Comparison of ENCODE assay signal across 1 cellular context in the genomic region with DNA sequence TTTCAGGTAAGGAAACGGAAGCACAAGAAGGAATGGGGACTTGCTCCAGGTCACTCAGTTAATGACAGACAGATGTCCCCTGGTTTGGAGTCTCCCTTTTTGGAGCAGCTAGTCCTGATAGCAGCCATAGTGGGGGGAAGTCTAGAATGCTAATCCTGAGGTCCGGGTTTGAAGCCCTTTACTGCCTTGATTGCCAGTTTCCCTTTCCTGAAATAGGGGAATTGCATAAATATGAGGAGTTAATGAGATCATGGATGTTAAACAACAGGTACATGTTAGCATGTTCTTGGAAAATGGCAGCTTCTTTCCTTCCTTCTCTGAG.
TF ChIP-seq lines count a peak whose summit lies in the region.

No MANE protein-coding gene starts in this region.

TF ChIP-seq in K562, 482 proteins besides CTCF, POLR2A, EP300 and RAD21:
- TF ChIP-seq ZNF184 (CRISPR knock-in tag; IDR thresholded peaks at IDR 0.05) (no peak), NEUROD1 (IDR thresholded peaks at IDR 0.05; ENCODE audit: borderline replicate concordance, low read depth, low read length, partially characterized antibody) (no peak), ZNF124 (CRISPR knock-in tag; IDR thresholded peaks at IDR 0.05) (0 out of 2 replicates have a peak, but pooled peaks have one; percentile 17), ZNF143 (CRISPR knock-in tag; IDR thresholded peaks at IDR 0.05) (peak; percentile 32; the same call in 1 of the 2 replicates), BCOR (IDR thresholded peaks at IDR 0.05) (peak; percentile 15; the same call in 1 of the 2 replicates)
- TF ChIP-seq, protein P1, sequence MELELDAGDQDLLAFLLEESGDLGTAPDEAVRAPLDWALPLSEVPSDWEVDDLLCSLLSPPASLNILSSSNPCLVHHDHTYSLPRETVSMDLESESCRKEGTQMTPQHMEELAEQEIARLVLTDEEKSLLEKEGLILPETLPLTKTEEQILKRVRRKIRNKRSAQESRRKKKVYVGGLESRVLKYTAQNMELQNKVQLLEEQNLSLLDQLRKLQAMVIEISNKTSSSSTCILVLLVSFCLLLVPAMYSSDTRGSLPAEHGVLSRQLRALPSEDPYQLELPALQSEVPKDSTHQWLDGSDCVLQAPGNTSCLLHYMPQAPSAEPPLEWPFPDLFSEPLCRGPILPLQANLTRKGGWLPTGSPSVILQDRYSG (tag; conservative IDR thresholded peaks at IDR 0.05; ENCODE audit: low read depth): 0 out of 2 replicates have a peak, but pooled peaks have one; percentile 13
TF ChIP-seq in K562: peak in this region for 4.
